In genomic region chr10:3418041-3418760, GRCh38 we compare ENCODE assay signal across 18 cellular contexts.
"Had no signal": no experiment of that assay in that cellular context is flagged by ENCODE, and none has a peak within 500 bp of the region (broad histone marks: within the 10 kb centered on the region; RNA-seq: fewer than 3 reads in every experiment).

No MANE protein-coding gene starts in this region.

- FAIRE-seq: urothelium cell line had no signal

- H3K27ac ChIP-seq: adrenal gland, brain microvascular endothelial cell, epithelial cell of prostate, prostate gland, WERI-Rb-1 had no signal

- H3K4me1 ChIP-seq: adrenal gland, prostate gland had no signal

- H3K9me3 ChIP-seq: adrenal gland, prostate gland had no signal

- DNase-seq: activated CD4-positive, alpha-beta T cell treated with anti-CD3 and anti-CD28 coated beads, Interleukin-2, amount 50 U/mL, for 48 hours; activated effector memory CD4-positive, alpha-beta T cell treated with Interleukin-2 at 50 U/mL for 16 hours; activated T-cell treated with anti-CD3 and anti-CD28 coated beads, Interleukin-2, amount 50 U/mL, for 4 hours; adrenal gland; brain microvascular endothelial cell; effector memory CD4-positive, alpha-beta T cell; head of caudate nucleus; naive B cell; right cardiac atrium; small intestine; stimulated activated CD4-positive, alpha-beta T cell treated with anti-CD3 and anti-CD28 coated beads, Interleukin-4, amount 100 ng/mL, for 4 hours; stimulated activated CD8-positive, alpha-beta memory T cell treated with anti-CD3 and anti-CD28 coated beads, Interleukin-4, amount 100 ng/mL, for 48 hours; T-helper 17 cell; WERI-Rb-1 had no signal

- H3K36me3 ChIP-seq: adrenal gland, brain microvascular endothelial cell, prostate gland, WERI-Rb-1 had no signal

- H3K27me3 ChIP-seq: adrenal gland, brain microvascular endothelial cell had no signal

- ATAC-seq: activated T-cell treated with anti-CD3 and anti-CD28 coated beads, Interleukin-2, amount 50 U/mL, for 4 hours; left lobe of liver; right cardiac atrium; T-helper 17 cell had no signal

- H3K4me3 ChIP-seq: adrenal gland, prostate gland had no signal
